ENCODE assay signal across 8 cellular contexts in the genomic region with DNA sequence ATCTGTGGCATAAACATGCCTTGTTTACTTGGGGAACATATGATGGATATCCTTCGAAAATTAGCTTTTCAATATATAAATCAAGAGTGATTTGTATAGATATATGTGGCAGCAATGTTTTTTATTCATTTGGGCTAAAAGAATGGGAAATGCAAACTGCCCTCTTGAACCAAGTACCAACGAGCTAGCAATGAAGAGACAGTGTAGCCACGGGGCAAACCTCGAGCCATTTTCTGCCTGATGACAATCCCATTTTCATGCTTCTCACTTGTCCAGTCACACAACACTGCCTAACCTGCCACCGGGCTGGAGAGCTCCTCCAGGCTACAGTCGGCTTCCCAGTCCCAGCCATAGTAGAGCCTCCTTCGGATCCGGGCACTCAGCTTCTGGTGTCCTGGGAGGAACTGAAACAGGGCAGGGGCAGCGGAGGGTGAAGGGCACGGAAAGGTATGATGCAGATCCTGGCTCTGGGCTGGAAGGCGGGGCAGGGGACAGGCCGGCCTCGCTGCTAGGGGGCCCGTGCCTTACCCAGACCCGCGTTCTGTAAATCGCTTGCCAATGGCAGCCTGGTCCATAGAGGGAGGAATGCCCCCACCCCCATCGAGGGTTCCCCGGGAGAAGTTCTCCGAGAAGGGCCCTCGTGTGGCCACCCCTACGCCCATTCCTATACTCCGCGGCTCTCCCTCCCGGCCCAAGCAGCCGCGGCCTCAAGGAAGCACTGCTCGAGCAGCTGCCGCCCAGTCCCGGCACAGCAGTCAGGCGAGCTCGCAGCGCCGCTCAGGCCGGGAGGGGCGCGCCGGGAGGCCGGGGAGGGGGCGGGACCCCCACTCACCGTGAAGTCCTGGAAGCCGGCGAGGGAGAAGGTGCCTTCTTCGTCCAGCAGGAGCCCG. TPM values are rescaled to one million over a fixed set of nuclear protein-coding genes. Genes with fewer than 3 reads are reported as not detected.
DNase-seq lines count a peak whose midpoint lies in the region; ATAC-seq lines count a peak whose summit lies in the region.

No MANE protein-coding gene starts in this region.

- intact Hi-C loops in cardiac septum (cut with DNase I), result loop anchor here (1.0 to 5.0 kb wide), 3 partner anchors 31 to 211 kb away; partner anchors contain the start of genes DNPEP and ZFAND2B

- peak overlapping the region; percentile 47 for H3K14ac ChIP-seq in trophoblast cell (ENCODE audit: low read length)

- peak overlapping the region; percentile 95 for H3K27ac ChIP-seq in trophoblast cell (ENCODE audit: low read depth, low read length)

- H3K79me2 ChIP-seq in trophoblast cell (ENCODE audit: control insufficient read depth, insufficient read depth, low read length, poor library complexity), result peaks cover 7% of the 10 kb centered on the region

- H3K36me3 ChIP-seq in trophoblast cell (ENCODE audit: control insufficient read depth in 1 of 2, insufficient read depth in 2 of 2, low read length in 2 of 2), result peaks cover 31 to 36% of the 10 kb centered on the region in 2 experiments

- H3K4me1 ChIP-seq in trophoblast cell (ENCODE audit: control insufficient read depth in 1 of 2, insufficient read depth in 2 of 2, low read length in 2 of 2), result peaks cover 3 to 11% of the 10 kb centered on the region in 2 experiments

- peak overlapping the region; percentile 68 for H3K9ac ChIP-seq in trophoblast cell (ENCODE audit: low read length)

- H3K4me1 Mint-ChIP-seq in activated naive CD8-positive, alpha-beta T cell treated with anti-CD3 and anti-CD28 coated beads, Interleukin-2, amount 10 ng/mL, durations not matched to agents 7 days and 5 days, result peaks cover 52% of the 10 kb centered on the region

- H3K4me2 ChIP-seq in trophoblast cell (ENCODE audit: low read length), result peak overlapping the region; percentile 99

- peak overlapping the region; percentile 69 for H4K91ac ChIP-seq in trophoblast cell (ENCODE audit: low read depth, low read length)

- H3K4me3 Mint-ChIP-seq in activated naive CD8-positive, alpha-beta T cell treated with anti-CD3 and anti-CD28 coated beads, Interleukin-2, amount 10 ng/mL, durations not matched to agents 7 days and 5 days, result peak overlapping the region; percentile 97

- H4K8ac ChIP-seq in trophoblast cell (ENCODE audit: low read depth, low read length), result peak overlapping the region; percentile 71

- H3K4ac ChIP-seq in trophoblast cell (ENCODE audit: low read depth, low read length), result no peak overlapping the region

- peak overlapping the region; percentile 10 for H2BK120ac ChIP-seq in trophoblast cell (ENCODE audit: insufficient read depth, low read length, poor library complexity)

- H3K27me3 ChIP-seq in trophoblast cell (ENCODE audit: insufficient read depth, low read length), result no peaks in the 10 kb centered on the region

- H3K9me3 Mint-ChIP-seq in activated naive CD8-positive, alpha-beta T cell treated with anti-CD3 and anti-CD28 coated beads, Interleukin-2, amount 10 ng/mL, durations not matched to agents 7 days and 5 days, result no peaks in the 10 kb centered on the region

- no peaks in the 10 kb centered on the region for H3K9me3 ChIP-seq in trophoblast cell (ENCODE audit: insufficient read depth, low read depth, low read length)

- DNase-seq in activated effector memory CD4-positive, alpha-beta T cell treated with Interleukin-2 at 50 U/mL for 16 hours, result peak; percentile 4
- DNase-seq in activated effector memory CD4-positive, alpha-beta T cell treated with anti-CD3 and anti-CD28 coated beads, Interleukin-2, amount 50 U/mL, for 16 hours, result no peak
- DNase-seq in NCI-H69 (lab: John Stamatoyannopoulos, UW) (peak; percentile 74), cardiac septum (ENCODE audit: low spot score) (peak; percentile 80), trophoblast cell (peak; percentile 33 to 44)
- DNase-seq in activated naive CD8-positive, alpha-beta T cell treated with anti-CD3 and anti-CD28 coated beads, Interleukin-2, amount 10 ng/mL, durations not matched to agents 7 days and 5 days, result peak; percentile 59
- no peak for DNase-seq in effector CD4-positive, alpha-beta T cell

- POLR2A ChIA-PET in activated naive CD8-positive, alpha-beta T cell treated with anti-CD3 and anti-CD28 coated beads, Interleukin-2, amount 10 ng/mL, durations not matched to agents 7 days and 5 days (lab: Charles Lee), result interaction anchor here (0.6 to 4.7 kb wide), 22 partner anchors 9 to 212 kb away, joined by 3 to 92 read pairs (median 4); partner anchors contain the start of genes ANKZF1, ATG9A, DNPEP and NHEJ1

- H2BK12ac ChIP-seq in trophoblast cell (ENCODE audit: low read length), result no peak overlapping the region

- peak overlapping the region; percentile 79 for H3K27ac Mint-ChIP-seq in activated naive CD8-positive, alpha-beta T cell treated with anti-CD3 and anti-CD28 coated beads, Interleukin-2, amount 10 ng/mL, durations not matched to agents 7 days and 5 days

- peak overlapping the region; percentile 27 for H3K18ac ChIP-seq in trophoblast cell (ENCODE audit: low read length)

- H4K12ac ChIP-seq in trophoblast cell (ENCODE audit: low read depth, low read length), result no peak overlapping the region

- H2BK5ac ChIP-seq in trophoblast cell (ENCODE audit: low read depth, low read length, poor library complexity), result peak overlapping the region; percentile 10

- H3K23ac ChIP-seq in trophoblast cell (ENCODE audit: low read length), result no peak overlapping the region

- peak overlapping the region; percentile 23 for H2AK5ac ChIP-seq in trophoblast cell (ENCODE audit: low read length)

- H3K4me3 ChIP-seq in trophoblast cell (ENCODE audit: low read depth, low read length), result peak overlapping the region; percentile 79

- peak; percentile 26 for ATAC-seq in HG02852 (IDR thresholded peaks at IDR 0.05; ENCODE audit: unreplicated experiment)
- ATAC-seq in activated naive CD8-positive, alpha-beta T cell treated with anti-CD3 and anti-CD28 coated beads, Interleukin-2, amount 10 ng/mL, durations not matched to agents 7 days and 5 days (ENCODE audit: low read depth), result peak; percentile 20

- H3K79me1 ChIP-seq in trophoblast cell (ENCODE audit: low read length), result peaks cover 20% of the 10 kb centered on the region

- H3K27me3 Mint-ChIP-seq in activated naive CD8-positive, alpha-beta T cell treated with anti-CD3 and anti-CD28 coated beads, Interleukin-2, amount 10 ng/mL, durations not matched to agents 7 days and 5 days, result no peaks in the 10 kb centered on the region

- WGBS in trophoblast cell (ENCODE audit: extremely low coverage, insufficient coverage, insufficient read length), result no CpG with 5 or more reads among the region's 45 CpGs

- H3K36me3 Mint-ChIP-seq in activated naive CD8-positive, alpha-beta T cell treated with anti-CD3 and anti-CD28 coated beads, Interleukin-2, amount 10 ng/mL, durations not matched to agents 7 days and 5 days, result peaks cover 26% of the 10 kb centered on the region

- H2AFZ ChIP-seq in trophoblast cell (ENCODE audit: insufficient read depth, low read length, poor library complexity), result peak overlapping the region; percentile 76

RNA-seq across cellular contexts. Expression of gene CNPPD1, which starts 0.6 kb away (rescaled TPM):
- total RNA-seq in activated naive CD8-positive, alpha-beta T cell treated with anti-CD3 and anti-CD28 coated beads, Interleukin-2, amount 10 ng/mL, durations not matched to agents 7 days and 5 days, result 10 to 100 TPM; 77.3 to 77.6 TPM
- 67.6 TPM for total RNA-seq in cardiac septum
- polyA plus RNA-seq in trophoblast cell (2013), result 18.0 and 19.3 TPM in 2 replicates

RNA-seq across cellular contexts. Expression of gene RETREG2, which starts 1.9 kb away (rescaled TPM):
- total RNA-seq in activated naive CD8-positive, alpha-beta T cell treated with anti-CD3 and anti-CD28 coated beads, Interleukin-2, amount 10 ng/mL, durations not matched to agents 7 days and 5 days, result 100 to 1,000 TPM; 129 TPM
- total RNA-seq in cardiac septum, result 31.2 TPM
- polyA plus RNA-seq in trophoblast cell (2013), result 35.0 and 38.2 TPM in 2 replicates

RNA-seq across cellular contexts. Expression of gene SLC23A3, which starts 6.3 kb away (rescaled TPM):
- 1 to 10 TPM; 4.4 to 4.7 TPM for total RNA-seq in activated naive CD8-positive, alpha-beta T cell treated with anti-CD3 and anti-CD28 coated beads, Interleukin-2, amount 10 ng/mL, durations not matched to agents 7 days and 5 days
- 0.48 TPM for total RNA-seq in cardiac septum
- 0.18 and 0.40 TPM in 2 replicates for polyA plus RNA-seq in trophoblast cell (2013)

RNA-seq across cellular contexts. Expression of gene NHEJ1, which starts 15.6 kb away (rescaled TPM):
- 10 to 100 TPM; 16.7 to 17.1 TPM for total RNA-seq in activated naive CD8-positive, alpha-beta T cell treated with anti-CD3 and anti-CD28 coated beads, Interleukin-2, amount 10 ng/mL, durations not matched to agents 7 days and 5 days
- total RNA-seq in cardiac septum, result 6.7 TPM
- polyA plus RNA-seq in trophoblast cell (2013), result 8.6 TPM in 2 replicates

RNA-seq across cellular contexts. Expression of gene ZFAND2B, which starts 30.4 kb away (rescaled TPM):
- total RNA-seq in activated naive CD8-positive, alpha-beta T cell treated with anti-CD3 and anti-CD28 coated beads, Interleukin-2, amount 10 ng/mL, durations not matched to agents 7 days and 5 days, result 10 to 100 TPM; 68.1 to 69.8 TPM
- total RNA-seq in cardiac septum, result 23.9 TPM
- 26.1 and 26.8 TPM in 2 replicates for polyA plus RNA-seq in trophoblast cell (2013)

Comparison
In these comparisons a context has a peak if more than half of its experiments do, and no peak if none do; other contexts are left out.
1. DNase-seq: peak in activated effector memory CD4-positive, alpha-beta T cell treated with Interleukin-2 at 50 U/mL for 16 hours (single experiment), NCI-H69 (single experiment), activated naive CD8-positive, alpha-beta T cell treated with anti-CD3 and anti-CD28 coated beads, Interleukin-2, amount 10 ng/mL, durations not matched to agents 7 days and 5 days (single experiment), cardiac septum (single experiment) and trophoblast cell (2 of 2); none in activated effector memory CD4-positive, alpha-beta T cell treated with anti-CD3 and anti-CD28 coated beads, Interleukin-2, amount 50 U/mL, for 16 hours (single experiment) and effector CD4-positive, alpha-beta T cell (single experiment).